1 cellular context compared by ENCODE assay signal in genomic region chr14:23602181-23603095, GRCh38.
TF ChIP-seq lines count a peak whose summit lies in the region.

No MANE protein-coding gene starts in this region.

TF ChIP-seq in HepG2, 621 proteins besides CTCF, POLR2A, EP300 and RAD21 (continued from another document):
- TF ChIP-seq ZHX1 (CRISPR knock-in tag; IDR thresholded peaks at IDR 0.05; ENCODE audit: low read depth): no peak
- TF ChIP-seq RFX5 (IDR thresholded peaks at IDR 0.05; ENCODE audit: low read depth, low read length): no peak
- TF ChIP-seq ZNF598 (CRISPR knock-in tag; IDR thresholded peaks at IDR 0.05; ENCODE audit: borderline replicate concordance): peak; percentile 59
- no peak for TF ChIP-seq MLLT10 (CRISPR knock-in tag; IDR thresholded peaks at IDR 0.05)
- no peak for TF ChIP-seq TBP (CRISPR knock-in tag; IDR thresholded peaks at IDR 0.05)
- no peak for TF ChIP-seq NPAS2 (CRISPR knock-in tag; IDR thresholded peaks at IDR 0.05; ENCODE audit: borderline replicate concordance)
- TF ChIP-seq PTBP1 (IDR thresholded peaks at IDR 0.05; ENCODE audit: low read depth, low read length, poor library complexity, severe bottlenecking): no peak
- TF ChIP-seq KDM4B (CRISPR knock-in tag; IDR thresholded peaks at IDR 0.05): no peak
- peak; percentile 72; the same call in 1 of the 2 replicates for TF ChIP-seq RELA (CRISPR knock-in tag; IDR thresholded peaks at IDR 0.05)
- TF ChIP-seq ZNF574 (CRISPR knock-in tag; IDR thresholded peaks at IDR 0.05): peak; percentile 48
- TF ChIP-seq HDAC2 (CRISPR knock-in tag; IDR thresholded peaks at IDR 0.05): peak; percentile 79; the same call in 1 of the 2 replicates
- no peak for TF ChIP-seq HDAC6 (IDR thresholded peaks at IDR 0.05; ENCODE audit: low read depth, low read length)
- peak; percentile 23; the same call in 1 of the 2 replicates for TF ChIP-seq ZNF547 (CRISPR knock-in tag; IDR thresholded peaks at IDR 0.05)
- no peak; the same call in 1 of the 2 replicates for TF ChIP-seq KDM2A (CRISPR knock-in tag; IDR thresholded peaks at IDR 0.05; ENCODE audit: borderline replicate concordance, low read depth)
- TF ChIP-seq TBX2 (CRISPR knock-in tag; IDR thresholded peaks at IDR 0.05; ENCODE audit: borderline replicate concordance): peak; percentile 89
- TF ChIP-seq CCDC6 (CRISPR knock-in tag; IDR thresholded peaks at IDR 0.05): peak; percentile 71; the same call in 1 of the 2 replicates
- 0 out of 2 replicates have a peak, but pooled peaks have one; percentile 12 for TF ChIP-seq ZNF362 (CRISPR knock-in tag; IDR thresholded peaks at IDR 0.05; ENCODE audit: borderline replicate concordance)
- TF ChIP-seq MED8 (CRISPR knock-in tag; IDR thresholded peaks at IDR 0.05; ENCODE audit: insufficient replicate concordance): no peak
TF ChIP-seq in HepG2: peak in this region for 261.
